In the genomic region with DNA sequence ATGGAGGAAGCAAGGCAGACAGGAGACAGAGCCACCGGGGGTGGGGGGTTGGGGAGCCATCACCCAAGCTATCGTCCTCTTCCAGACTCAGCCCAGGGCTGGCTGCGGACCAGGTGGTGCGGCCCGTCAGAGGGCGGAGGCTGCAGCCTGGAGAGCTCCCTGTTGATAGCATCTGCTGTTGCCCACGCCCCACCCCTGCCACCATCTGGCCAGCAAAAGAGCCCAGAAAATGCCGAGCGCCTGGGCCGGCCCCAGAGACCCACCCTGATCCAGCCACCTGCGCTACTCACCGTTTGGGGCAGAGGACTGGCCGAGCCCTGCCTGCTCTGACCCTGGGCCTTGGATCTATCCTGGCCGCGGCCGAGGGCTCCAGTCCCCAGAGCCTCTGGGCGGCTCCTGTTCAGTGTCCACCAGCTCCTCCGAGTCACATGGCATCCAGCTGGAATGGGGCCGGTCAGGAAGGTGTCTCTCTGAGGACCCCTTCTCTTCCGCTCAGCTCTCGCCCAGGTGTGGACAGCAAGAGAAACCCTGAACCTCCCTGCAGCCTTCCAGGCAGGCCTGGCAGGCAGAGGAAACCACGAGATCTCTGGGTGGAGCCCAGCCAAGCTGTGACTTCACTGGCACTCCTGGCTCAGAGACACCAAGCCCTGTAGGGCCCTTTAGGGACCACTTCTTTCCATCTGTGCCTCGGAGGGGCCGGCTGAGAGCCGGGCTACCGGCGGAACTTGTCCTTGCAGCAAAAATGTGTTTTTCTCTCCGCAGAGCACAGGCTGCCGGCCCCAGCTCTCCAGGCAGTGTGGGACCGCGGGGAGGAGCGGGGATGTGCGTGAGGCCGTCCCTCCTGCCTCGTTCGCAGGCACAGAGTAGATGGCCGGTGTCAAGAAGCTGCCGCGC, we compare ENCODE assay signal across 2 cellular contexts.
TF ChIP-seq lines count a peak whose summit lies in the region.

A gene with protein sequence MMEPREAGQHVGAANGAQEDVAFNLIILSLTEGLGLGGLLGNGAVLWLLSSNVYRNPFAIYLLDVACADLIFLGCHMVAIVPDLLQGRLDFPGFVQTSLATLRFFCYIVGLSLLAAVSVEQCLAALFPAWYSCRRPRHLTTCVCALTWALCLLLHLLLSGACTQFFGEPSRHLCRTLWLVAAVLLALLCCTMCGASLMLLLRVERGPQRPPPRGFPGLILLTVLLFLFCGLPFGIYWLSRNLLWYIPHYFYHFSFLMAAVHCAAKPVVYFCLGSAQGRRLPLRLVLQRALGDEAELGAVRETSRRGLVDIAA (minus strand): TSS at position 567 of the 894 bp plus-strand sequence. CDS start 3,618 bp downstream, outside the sequence.

TF ChIP-seq in A549, 52 proteins besides CTCF, POLR2A, EP300 and RAD21:
- no peak for TF ChIP-seq ZSCAN20 (CRISPR knock-in tag; IDR thresholded peaks at IDR 0.05)
- TF ChIP-seq SMC3 (IDR thresholded peaks at IDR 0.05), result no peak
- TF ChIP-seq, protein P1, sequence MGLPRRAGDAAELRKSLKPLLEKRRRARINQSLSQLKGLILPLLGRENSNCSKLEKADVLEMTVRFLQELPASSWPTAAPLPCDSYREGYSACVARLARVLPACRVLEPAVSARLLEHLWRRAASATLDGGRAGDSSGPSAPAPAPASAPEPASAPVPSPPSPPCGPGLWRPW (IDR thresholded peaks at IDR 0.05), result no peak
- no peak for TF ChIP-seq PHF8 (IDR thresholded peaks at IDR 0.05; ENCODE audit: borderline replicate concordance, low read depth)
- TF ChIP-seq RFX5 (IDR thresholded peaks at IDR 0.05), result no peak
TF ChIP-seq in A549: peak in this region for 0.

TF ChIP-seq in K562, 482 proteins besides CTCF, POLR2A, EP300 and RAD21 (continues in another document):
- TF ChIP-seq ARID1B (IDR thresholded peaks at IDR 0.05), result peak; percentile 86
- no peak for TF ChIP-seq MAFG (tag; conservative IDR thresholded peaks at IDR 0.05)
- TF ChIP-seq GTF3C2 (IDR thresholded peaks at IDR 0.05; ENCODE audit: borderline replicate concordance, extremely low read depth, insufficient read length), result no peak
- no peak for TF ChIP-seq RBM15 (IDR thresholded peaks at IDR 0.05; ENCODE audit: insufficient read depth, low read length)
- no peak for TF ChIP-seq IRF2 (CRISPR knock-in tag; IDR thresholded peaks at IDR 0.05)
- TF ChIP-seq SRSF7 (optimal IDR thresholded peaks at IDR 0.05; ENCODE audit: low read depth, low read length), result no peak
- TF ChIP-seq TEAD4 (IDR thresholded peaks at IDR 0.05; ENCODE audit: low read length), result peak; percentile 84
- TF ChIP-seq TEAD4 (CRISPR knock-in tag; IDR thresholded peaks at IDR 0.05; ENCODE audit: borderline replicate concordance), result no peak
- no peak for TF ChIP-seq KAT8 (IDR thresholded peaks at IDR 0.05; ENCODE audit: low read depth)
- no peak; the same call in 1 of the 2 replicates for TF ChIP-seq GATAD2B (IDR thresholded peaks at IDR 0.05; ENCODE audit: borderline replicate concordance)
- no peak for TF ChIP-seq ZNF12 (CRISPR knock-in tag; IDR thresholded peaks at IDR 0.05)
- TF ChIP-seq MBD2 (IDR thresholded peaks at IDR 0.05; ENCODE audit: borderline replicate concordance, low read depth), result 0 out of 2 replicates have a peak, but pooled peaks have one; percentile 4
- TF ChIP-seq, protein P2, sequence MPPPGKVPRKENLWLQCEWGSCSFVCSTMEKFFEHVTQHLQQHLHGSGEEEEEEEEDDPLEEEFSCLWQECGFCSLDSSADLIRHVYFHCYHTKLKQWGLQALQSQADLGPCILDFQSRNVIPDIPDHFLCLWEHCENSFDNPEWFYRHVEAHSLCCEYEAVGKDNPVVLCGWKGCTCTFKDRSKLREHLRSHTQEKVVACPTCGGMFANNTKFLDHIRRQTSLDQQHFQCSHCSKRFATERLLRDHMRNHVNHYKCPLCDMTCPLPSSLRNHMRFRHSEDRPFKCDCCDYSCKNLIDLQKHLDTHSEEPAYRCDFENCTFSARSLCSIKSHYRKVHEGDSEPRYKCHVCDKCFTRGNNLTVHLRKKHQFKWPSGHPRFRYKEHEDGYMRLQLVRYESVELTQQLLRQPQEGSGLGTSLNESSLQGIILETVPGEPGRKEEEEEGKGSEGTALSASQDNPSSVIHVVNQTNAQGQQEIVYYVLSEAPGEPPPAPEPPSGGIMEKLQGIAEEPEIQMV (tag; conservative IDR thresholded peaks at IDR 0.05; ENCODE audit: low read depth), result peak; percentile 41; the same call in 1 of the 2 replicates
- no peak for TF ChIP-seq ZNF175 (CRISPR knock-in tag; IDR thresholded peaks at IDR 0.05; ENCODE audit: low read depth)
- 0 out of 2 replicates have a peak, but pooled peaks have one; percentile 34 for TF ChIP-seq RBFOX2 (IDR thresholded peaks at IDR 0.05; ENCODE audit: low read depth, low read length)
- no peak for TF ChIP-seq NR1H2 (CRISPR knock-in tag; IDR thresholded peaks at IDR 0.05)
- TF ChIP-seq MAZ (CRISPR knock-in tag; conservative IDR thresholded peaks at IDR 0.05 in 1 of 2, IDR thresholded peaks at IDR 0.05 in 1 of 2), result peak; percentile 32 to 52; a peak in 2 of 4 replicates
- TF ChIP-seq ZNF3 (CRISPR knock-in tag; IDR thresholded peaks at IDR 0.05), result no peak
- no peak for TF ChIP-seq IRF1 (CRISPR knock-in tag; IDR thresholded peaks at IDR 0.05; ENCODE audit: borderline replicate concordance)
- TF ChIP-seq, protein P3, sequence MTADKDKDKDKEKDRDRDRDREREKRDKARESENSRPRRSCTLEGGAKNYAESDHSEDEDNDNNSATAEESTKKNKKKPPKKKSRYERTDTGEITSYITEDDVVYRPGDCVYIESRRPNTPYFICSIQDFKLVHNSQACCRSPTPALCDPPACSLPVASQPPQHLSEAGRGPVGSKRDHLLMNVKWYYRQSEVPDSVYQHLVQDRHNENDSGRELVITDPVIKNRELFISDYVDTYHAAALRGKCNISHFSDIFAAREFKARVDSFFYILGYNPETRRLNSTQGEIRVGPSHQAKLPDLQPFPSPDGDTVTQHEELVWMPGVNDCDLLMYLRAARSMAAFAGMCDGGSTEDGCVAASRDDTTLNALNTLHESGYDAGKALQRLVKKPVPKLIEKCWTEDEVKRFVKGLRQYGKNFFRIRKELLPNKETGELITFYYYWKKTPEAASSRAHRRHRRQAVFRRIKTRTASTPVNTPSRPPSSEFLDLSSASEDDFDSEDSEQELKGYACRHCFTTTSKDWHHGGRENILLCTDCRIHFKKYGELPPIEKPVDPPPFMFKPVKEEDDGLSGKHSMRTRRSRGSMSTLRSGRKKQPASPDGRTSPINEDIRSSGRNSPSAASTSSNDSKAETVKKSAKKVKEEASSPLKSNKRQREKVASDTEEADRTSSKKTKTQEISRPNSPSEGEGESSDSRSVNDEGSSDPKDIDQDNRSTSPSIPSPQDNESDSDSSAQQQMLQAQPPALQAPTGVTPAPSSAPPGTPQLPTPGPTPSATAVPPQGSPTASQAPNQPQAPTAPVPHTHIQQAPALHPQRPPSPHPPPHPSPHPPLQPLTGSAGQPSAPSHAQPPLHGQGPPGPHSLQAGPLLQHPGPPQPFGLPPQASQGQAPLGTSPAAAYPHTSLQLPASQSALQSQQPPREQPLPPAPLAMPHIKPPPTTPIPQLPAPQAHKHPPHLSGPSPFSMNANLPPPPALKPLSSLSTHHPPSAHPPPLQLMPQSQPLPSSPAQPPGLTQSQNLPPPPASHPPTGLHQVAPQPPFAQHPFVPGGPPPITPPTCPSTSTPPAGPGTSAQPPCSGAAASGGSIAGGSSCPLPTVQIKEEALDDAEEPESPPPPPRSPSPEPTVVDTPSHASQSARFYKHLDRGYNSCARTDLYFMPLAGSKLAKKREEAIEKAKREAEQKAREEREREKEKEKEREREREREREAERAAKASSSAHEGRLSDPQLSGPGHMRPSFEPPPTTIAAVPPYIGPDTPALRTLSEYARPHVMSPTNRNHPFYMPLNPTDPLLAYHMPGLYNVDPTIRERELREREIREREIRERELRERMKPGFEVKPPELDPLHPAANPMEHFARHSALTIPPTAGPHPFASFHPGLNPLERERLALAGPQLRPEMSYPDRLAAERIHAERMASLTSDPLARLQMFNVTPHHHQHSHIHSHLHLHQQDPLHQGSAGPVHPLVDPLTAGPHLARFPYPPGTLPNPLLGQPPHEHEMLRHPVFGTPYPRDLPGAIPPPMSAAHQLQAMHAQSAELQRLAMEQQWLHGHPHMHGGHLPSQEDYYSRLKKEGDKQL (CRISPR knock-in tag; IDR thresholded peaks at IDR 0.05; ENCODE audit: borderline replicate concordance), result no peak
- no peak for TF ChIP-seq ZNF212 (CRISPR knock-in tag; IDR thresholded peaks at IDR 0.05)
- TF ChIP-seq JUN (IDR thresholded peaks at IDR 0.05; ENCODE audit: borderline replicate concordance, low read depth, low read length), result no peak
- no peak for TF ChIP-seq JUN (CRISPR knock-in tag; IDR thresholded peaks at IDR 0.05; ENCODE audit: borderline replicate concordance)
- TF ChIP-seq KDM5B (IDR thresholded peaks at IDR 0.05; ENCODE audit: insufficient replicate concordance, low read depth, low read length), result no peak
- TF ChIP-seq, protein P4, sequence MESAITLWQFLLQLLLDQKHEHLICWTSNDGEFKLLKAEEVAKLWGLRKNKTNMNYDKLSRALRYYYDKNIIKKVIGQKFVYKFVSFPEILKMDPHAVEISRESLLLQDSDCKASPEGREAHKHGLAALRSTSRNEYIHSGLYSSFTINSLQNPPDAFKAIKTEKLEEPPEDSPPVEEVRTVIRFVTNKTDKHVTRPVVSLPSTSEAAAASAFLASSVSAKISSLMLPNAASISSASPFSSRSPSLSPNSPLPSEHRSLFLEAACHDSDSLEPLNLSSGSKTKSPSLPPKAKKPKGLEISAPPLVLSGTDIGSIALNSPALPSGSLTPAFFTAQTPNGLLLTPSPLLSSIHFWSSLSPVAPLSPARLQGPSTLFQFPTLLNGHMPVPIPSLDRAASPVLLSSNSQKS (CRISPR knock-in tag; IDR thresholded peaks at IDR 0.05), result no peak
- no peak for TF ChIP-seq HBP1 (CRISPR knock-in tag; IDR thresholded peaks at IDR 0.05)
- TF ChIP-seq BRF1 (IDR thresholded peaks at IDR 0.05; ENCODE audit: borderline replicate concordance, extremely low read depth, insufficient read length), result no peak
- TF ChIP-seq SIRT6 (IDR thresholded peaks at IDR 0.05; ENCODE audit: low read depth, low read length), result no peak
- TF ChIP-seq FOXK2 (conservative IDR thresholded peaks at IDR 0.05 in 1 of 2, IDR thresholded peaks at IDR 0.05 in 1 of 2; ENCODE audit: low read depth in 2 of 2), result 0 out of 4 replicates have a peak, but pooled peaks of 1 of the 2 experiments have one; percentile 30
- no peak for TF ChIP-seq ZNF184 (CRISPR knock-in tag; IDR thresholded peaks at IDR 0.05)
- TF ChIP-seq SUPT5H (IDR thresholded peaks at IDR 0.05), result no peak
- TF ChIP-seq, protein P5, sequence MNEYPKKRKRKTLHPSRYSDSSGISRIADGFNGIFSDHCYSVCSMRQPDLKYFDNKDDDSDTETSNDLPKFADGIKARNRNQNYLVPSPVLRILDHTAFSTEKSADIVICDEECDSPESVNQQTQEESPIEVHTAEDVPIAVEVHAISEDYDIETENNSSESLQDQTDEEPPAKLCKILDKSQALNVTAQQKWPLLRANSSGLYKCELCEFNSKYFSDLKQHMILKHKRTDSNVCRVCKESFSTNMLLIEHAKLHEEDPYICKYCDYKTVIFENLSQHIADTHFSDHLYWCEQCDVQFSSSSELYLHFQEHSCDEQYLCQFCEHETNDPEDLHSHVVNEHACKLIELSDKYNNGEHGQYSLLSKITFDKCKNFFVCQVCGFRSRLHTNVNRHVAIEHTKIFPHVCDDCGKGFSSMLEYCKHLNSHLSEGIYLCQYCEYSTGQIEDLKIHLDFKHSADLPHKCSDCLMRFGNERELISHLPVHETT (CRISPR knock-in tag; conservative IDR thresholded peaks at IDR 0.05 in 1 of 2, IDR thresholded peaks at IDR 0.05 in 1 of 2), result 0 out of 4 replicates have a peak, but pooled peaks of 1 of the 2 experiments have one; percentile 26
- TF ChIP-seq TFAP4 (CRISPR knock-in tag; IDR thresholded peaks at IDR 0.05; ENCODE audit: borderline replicate concordance), result peak; percentile 75; the same call in 1 of the 2 replicates
- no peak for TF ChIP-seq SIX5 (IDR thresholded peaks at IDR 0.05; ENCODE audit: borderline replicate concordance in 1 of 2, insufficient read depth in 1 of 2, low read depth in 1 of 2, low read length in 2 of 2)
- TF ChIP-seq SRF (CRISPR knock-in tag; IDR thresholded peaks at IDR 0.05), result no peak
- 0 out of 4 replicates have a peak, but pooled peaks of 1 of the 2 experiments have one; percentile 26 for TF ChIP-seq NRF1 (conservative IDR thresholded peaks at IDR 0.05 in 1 of 2, IDR thresholded peaks at IDR 0.05 in 1 of 2)
- TF ChIP-seq RBM14 (IDR thresholded peaks at IDR 0.05; ENCODE audit: borderline replicate concordance, insufficient read depth, low read depth, low read length), result no peak
